1 cellular context compared by ENCODE assay signal in the genomic region with DNA sequence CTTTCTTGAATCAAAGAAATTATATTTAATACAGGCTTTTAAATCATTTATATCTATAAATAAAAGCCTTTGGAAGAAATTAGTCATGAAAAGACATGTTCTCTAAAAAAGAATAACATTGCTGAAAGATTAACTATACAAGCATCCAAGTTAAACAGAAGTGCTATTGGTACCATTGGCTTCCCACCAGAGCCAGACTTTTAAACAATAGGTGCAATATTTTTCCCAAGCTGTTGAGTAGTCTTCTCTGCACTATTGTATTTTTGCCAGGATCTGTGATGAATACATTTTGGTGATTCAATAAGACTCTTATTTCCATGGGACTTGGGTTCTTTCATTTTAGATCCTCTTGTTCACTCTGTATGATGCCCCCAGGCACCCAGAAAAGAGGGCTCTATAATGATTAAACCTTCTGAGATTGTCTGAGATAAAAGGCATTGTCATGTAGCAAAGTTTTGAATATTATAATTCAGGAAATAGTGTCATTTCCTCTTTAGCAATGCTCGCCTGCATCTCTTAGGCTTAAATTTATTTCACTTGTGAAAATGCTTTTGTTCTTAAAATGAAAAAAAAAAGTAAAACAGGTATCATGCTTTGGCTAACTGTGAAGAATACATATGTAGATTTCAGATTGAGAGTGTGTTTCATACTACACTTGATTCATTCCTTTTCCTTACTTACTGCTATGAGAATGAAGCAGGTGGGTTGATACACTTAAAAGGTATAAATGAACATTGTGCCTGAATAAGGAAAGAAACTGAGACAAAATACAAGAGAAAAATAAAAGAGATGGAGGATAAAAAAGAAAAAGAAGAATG.
TF ChIP-seq lines count a peak whose summit lies in the region.

No MANE protein-coding gene starts in this region.

TF ChIP-seq in WTC11, 78 proteins besides CTCF, POLR2A, EP300 and RAD21 (continued from another document):
- TF ChIP-seq JAZF1 (CRISPR knock-in tag; IDR thresholded peaks at IDR 0.05) (no peak), ETV6 (CRISPR knock-in tag; IDR thresholded peaks at IDR 0.05) (no peak)
